Comparison of ENCODE assay signal across 19 cellular contexts in genomic region chr7:134771889-134772288, GRCh38. TPM values are rescaled to one million over a fixed set of nuclear protein-coding genes. Genes with fewer than 3 reads are reported as not detected.
A peak's percentile ranks its signal among the peaks of the same experiment; 100 is the strongest.
DNase-seq lines count a peak whose midpoint lies in the region; ATAC-seq and TF ChIP-seq lines count a peak whose summit lies in the region.
"Had no signal": no experiment of that assay in that cellular context is flagged by ENCODE, and none has a peak within 500 bp of the region (broad histone marks: within the 10 kb centered on the region; RNA-seq: fewer than 3 reads in every experiment).

No MANE protein-coding gene starts in this region.

- no peak overlapping the region for H2AFZ ChIP-seq in PC-3 (ENCODE audit: low read length)

- H3K27me3 ChIP-seq in PC-3 (ENCODE audit: low read length) (no peaks in the 10 kb centered on the region), dorsolateral prefrontal cortex (no peaks in the 10 kb centered on the region)
- H3K27me3 ChIP-seq: MG63, Peyer's patch, SJCRH30 had no signal

- ATAC-seq in PC-3 (peak; percentile 88), GM21576 (IDR thresholded peaks at IDR 0.05; ENCODE audit: unreplicated experiment) (no peak)
- no peak for ATAC-seq in stimulated activated memory B cell treated with anti-CD40 and anti-IgM and Interleukin-4, amounts not matched to agents 10 μg/mL and 1 μg/mL and 100 μg/mL, for 72 hours
- ATAC-seq: CD8-positive, alpha-beta T cell; HCT116 had no signal

- no peaks in the 10 kb centered on the region for H3K36me3 ChIP-seq in PC-3 (ENCODE audit: low read depth, low read length)
- H3K36me3 ChIP-seq: MG63, Peyer's patch, SJCRH30 had no signal

- H3K4me3 ChIP-seq in PC-3 (ENCODE audit: low read length): no peak overlapping the region
- no peak overlapping the region for H3K4me3 ChIP-seq in dorsolateral prefrontal cortex
- H3K4me3 ChIP-seq: MG63, Peyer's patch, SJCRH30 had no signal

- H3K4me3 Mint-ChIP-seq in stimulated activated memory B cell treated with anti-CD40 and anti-IgM and Interleukin-4, amounts not matched to agents 10 μg/mL and 1 μg/mL and 100 μg/mL, for 72 hours: no peak overlapping the region
- H3K4me3 Mint-ChIP-seq: CD8-positive, alpha-beta T cell had no signal

- peaks cover 4% of the 10 kb centered on the region; the same call in 1 of the 2 replicates for H3K4me1 ChIP-seq in PC-3 (ENCODE audit: insufficient read depth, low read length)
- H3K4me1 ChIP-seq: Peyer's patch had no signal

- CTCF ChIA-PET in PC-3 (lab: Charles Lee): no interaction called here

- no peaks in the 10 kb centered on the region for H3K9me3 ChIP-seq in PC-3 (ENCODE audit: low read length)
- H3K9me3 ChIP-seq: MG63, Peyer's patch, SJCRH30 had no signal

- H3K9me2 ChIP-seq in PC-3 (replicated peaks; ENCODE audit: low read length): no peaks in the 10 kb centered on the region

- H3K9ac ChIP-seq in PC-3 (ENCODE audit: low read length): no peak overlapping the region

- no peak overlapping the region for H3K27ac ChIP-seq in PC-3 (ENCODE audit: low read length)
- peak overlapping the region; percentile 22 for H3K27ac ChIP-seq in epithelial cell of prostate
- H3K27ac ChIP-seq in dorsolateral prefrontal cortex: no peak overlapping the region
- H3K27ac ChIP-seq: Peyer's patch, SJCRH30 had no signal

- H3F3A ChIP-seq in PC-3 (ENCODE audit: low read length, unreplicated experiment): no peaks in the 10 kb centered on the region

- TF ChIP-seq CTCF in PC-3 (conservative IDR thresholded peaks at IDR 0.05; ENCODE audit: low read depth, low read length) (no peak), dorsolateral prefrontal cortex (IDR thresholded peaks at IDR 0.05 in 54 of 56, conservative IDR thresholded peaks at IDR 0.05 in 2 of 56; ENCODE audit: low read depth in 1 of 56, partially characterized antibody in 56 of 56) (no peak)

- no peak overlapping the region for H3K4me2 ChIP-seq in PC-3 (ENCODE audit: low read length)

- no peaks in the 10 kb centered on the region for H3K27me3 Mint-ChIP-seq in stimulated activated memory B cell treated with anti-CD40 and anti-IgM and Interleukin-4, amounts not matched to agents 10 μg/mL and 1 μg/mL and 100 μg/mL, for 72 hours

- peak overlapping the region; percentile 40 for H3K27ac Mint-ChIP-seq in stimulated activated memory B cell treated with anti-CD40 and anti-IgM and Interleukin-4, amounts not matched to agents 10 μg/mL and 1 μg/mL and 100 μg/mL, for 72 hours
- H3K27ac Mint-ChIP-seq: CD8-positive, alpha-beta T cell had no signal

- intact Hi-C loops in PC-3 (cut with micrococcal nuclease): loop anchor here (10.0 kb wide), 1 partner anchor 103 kb away; no protein-coding TSS in a partner anchor
- intact Hi-C loops in dorsolateral prefrontal cortex (cut with DNase I): no loop called here

- POLR2A ChIA-PET in PC-3 (lab: Charles Lee; ENCODE audit: unreplicated experiment): no interaction called here

- no peaks in the 10 kb centered on the region for H3K79me2 ChIP-seq in PC-3 (ENCODE audit: low read length)

- BruUV-seq in PC-3 (replicated peaks; lab: Mats Ljungman, UMichigan): no TSS peak

- peaks cover 2% of the 10 kb centered on the region for H3K9me3 Mint-ChIP-seq in stimulated activated memory B cell treated with anti-CD40 and anti-IgM and Interleukin-4, amounts not matched to agents 10 μg/mL and 1 μg/mL and 100 μg/mL, for 72 hours
- H3K9me3 Mint-ChIP-seq: CD8-positive, alpha-beta T cell had no signal

- no peaks in the 10 kb centered on the region for H4K20me1 ChIP-seq in PC-3 (ENCODE audit: low read length)

- peaks cover 28% of the 10 kb centered on the region for H3K4me1 Mint-ChIP-seq in stimulated activated memory B cell treated with anti-CD40 and anti-IgM and Interleukin-4, amounts not matched to agents 10 μg/mL and 1 μg/mL and 100 μg/mL, for 72 hours

- DNase-seq in DMS53 treated with DMSO at 0.1 percent for 48 hours (lab: John Stamatoyannopoulos, UW; ENCODE audit: unreplicated experiment) (peak; percentile 75), PC-3 (peak; percentile 41), epithelial cell of prostate (ENCODE audit: low read depth, low spot score) (peak; percentile 54), SKM-1 treated with dmso at 0.1 percent for 144 hours (lab: John Stamatoyannopoulos, UW; ENCODE audit: unreplicated experiment) (no peak), dorsolateral prefrontal cortex (no peak)
- DNase-seq: ACHN; C1 segment of cervical spinal cord; CD8-positive, alpha-beta T cell; GOT3; Kasumi-1; MG63; NCI-H1694 treated with DMSO at 0.1 percent for 48 hours; NCI-H2081 treated with DMSO at 0.1 percent for 48 hours; NCI-H774; Peyer's patch; SJCRH30 had no signal

- no peaks in the 10 kb centered on the region for H3K36me3 Mint-ChIP-seq in stimulated activated memory B cell treated with anti-CD40 and anti-IgM and Interleukin-4, amounts not matched to agents 10 μg/mL and 1 μg/mL and 100 μg/mL, for 72 hours
- H3K36me3 Mint-ChIP-seq: CD8-positive, alpha-beta T cell had no signal

RNA-seq across cellular contexts. Expression of gene CALD1, which starts 7.5 kb away (rescaled TPM):
- total RNA-seq in PC-3 (2014; rRNA removed) (22.1 and 42.4 TPM in 2 replicates), dorsolateral prefrontal cortex (100 to 1,000 TPM in 9 of 120 experiments, 10 to 100 TPM in 111; 35.2 to 155 (median 58.5) TPM)
- total RNA-seq: CD8-positive, alpha-beta T cell had no signal

Comparison
In these comparisons a context has a peak if more than half of its experiments do, and no peak if none do; other contexts are left out.
1. DNase-seq: peak in DMS53 treated with DMSO at 0.1 percent for 48 hours (single experiment), PC-3 (single experiment) and epithelial cell of prostate (single experiment); none in SKM-1 treated with dmso at 0.1 percent for 144 hours (single experiment) and dorsolateral prefrontal cortex (0 of 10).